ENCODE assay signal across 8 cellular contexts in the genomic region with DNA sequence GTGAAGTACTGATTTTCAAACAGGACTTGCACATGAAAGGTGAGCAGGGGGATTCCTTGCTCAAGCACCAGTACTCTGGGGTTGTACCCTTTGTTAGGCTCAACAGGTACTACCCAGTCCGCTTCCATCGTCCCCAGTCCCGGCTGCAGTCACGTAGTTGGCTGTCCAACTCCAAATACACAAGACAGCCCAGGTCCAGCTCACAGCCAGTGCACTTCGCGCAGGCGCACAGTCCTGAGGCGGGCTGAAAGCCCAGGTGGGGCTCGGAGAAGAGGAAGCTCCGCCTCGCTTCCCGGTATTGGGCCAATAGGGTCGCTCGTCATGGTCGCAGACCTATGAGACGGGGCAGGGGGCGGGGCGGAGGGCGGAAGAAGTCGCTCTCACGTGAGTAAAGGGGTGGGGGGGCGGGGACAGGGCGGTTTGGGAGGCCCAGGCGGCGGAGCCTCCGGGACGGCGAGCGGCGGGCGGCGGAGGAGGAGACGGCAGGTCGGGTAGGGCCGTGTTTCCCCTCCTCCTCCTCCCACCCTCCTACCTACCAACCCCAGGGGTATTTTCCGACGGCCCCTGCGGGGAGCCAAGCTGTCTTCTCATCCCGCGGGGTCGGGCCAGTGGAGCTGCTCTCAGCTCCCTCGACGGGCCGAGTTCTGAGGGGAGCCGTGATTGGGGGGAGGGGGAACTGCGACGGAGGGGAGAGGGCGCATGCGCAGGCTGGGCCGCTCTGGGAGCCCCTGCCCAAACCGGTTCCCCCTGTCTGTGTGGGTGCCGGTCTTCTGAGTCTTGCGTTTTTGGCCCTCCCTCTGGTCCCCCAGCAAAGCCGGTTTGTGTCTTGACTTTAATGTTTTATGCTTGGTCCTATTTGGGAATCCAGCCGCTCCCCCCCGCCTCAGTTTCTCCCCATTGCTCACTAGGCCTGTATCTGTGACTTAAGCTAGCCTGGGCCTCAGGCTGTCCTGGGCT. TPM values are rescaled to one million over a fixed set of nuclear protein-coding genes. Genes with fewer than 3 reads are reported as not detected.
A peak's percentile ranks its signal among the peaks of the same experiment; 100 is the strongest.
DNase-seq lines count a peak whose midpoint lies in the region; ATAC-seq and TF ChIP-seq lines count a peak whose summit lies in the region.

A gene (plus strand): TSS at position 418 of the 957 bp plus-strand sequence. CDS start 16,040 bp downstream, outside the sequence.

- H3K4me1 ChIP-seq in A673 (ENCODE audit: insufficient read depth, low read length, poor library complexity, severe bottlenecking) = peaks cover 12% of the 10 kb centered on the region
- H3K4me1 ChIP-seq in breast epithelium = no peaks in the 10 kb centered on the region
- peaks cover 7% of the 10 kb centered on the region; the same call in 1 of the 2 replicates for H3K4me1 ChIP-seq in iPS-20b (ENCODE audit: insufficient read depth, low read length)

- TF ChIP-seq POLR2A in breast epithelium (IDR thresholded peaks at IDR 0.05) = peak; percentile 72

- TF ChIP-seq CTCF in A673 (conservative IDR thresholded peaks at IDR 0.05; ENCODE audit: low read depth, low read length) (no peak), VCaP (conservative IDR thresholded peaks at IDR 0.05) (no peak), breast epithelium (IDR thresholded peaks at IDR 0.05) (no peak)

- H3K36me3 ChIP-seq in A673 (ENCODE audit: insufficient read depth, low read length, poor library complexity, severe bottlenecking) (peaks cover 31% of the 10 kb centered on the region), breast epithelium (no peaks in the 10 kb centered on the region), iPS-20b (ENCODE audit: insufficient read depth, low read depth, low read length) (peaks cover 36% of the 10 kb centered on the region)

- intact Hi-C loops in A673 (cut with micrococcal nuclease; ENCODE audit: unreplicated experiment) (no loop called here), breast epithelium (cut with DNase I; ENCODE audit: low total_unique reads) (no loop called here)

- BruUV-seq in A673 (replicated peaks; lab: Mats Ljungman, UMichigan) = no TSS peak

- ATAC-seq in GM18868 (IDR thresholded peaks at IDR 0.05; ENCODE audit: unreplicated experiment) = peak; percentile 96
- peak; percentile 98 for ATAC-seq in HG03108 (IDR thresholded peaks at IDR 0.05; ENCODE audit: unreplicated experiment)

- peak within 1 kb of the TSS; percentile 84 for H3K27ac ChIP-seq in A673 (ENCODE audit: low read depth, low read length, poor library complexity, severe bottlenecking)
- H3K27ac ChIP-seq in VCaP = peak within 1 kb of the TSS; percentile 91
- H3K27ac ChIP-seq in breast epithelium = peak within 1 kb of the TSS; percentile 98
- peak within 1 kb of the TSS; percentile 88 for H3K27ac ChIP-seq in iPS-20b (ENCODE audit: low read length)
- peak within 1 kb of the TSS; percentile 43 to 97 (median 92) for H3K27ac ChIP-seq in skin epidermis

- peak; percentile 99 for DNase-seq in A673 (ENCODE audit: low spot score)
- DNase-seq in NCI-H2196 (lab: John Stamatoyannopoulos, UW; ENCODE audit: unreplicated experiment) = peak; percentile 99
- peak; percentile 99 for DNase-seq in breast epithelium (ENCODE audit: low spot score in 2 of 2)

- no peaks in the 10 kb centered on the region for H3K27me3 ChIP-seq in A673 (replicated peaks; ENCODE audit: insufficient read depth, low read depth, low read length, poor library complexity)
- H3K27me3 ChIP-seq in breast epithelium = no peaks in the 10 kb centered on the region
- no peaks in the 10 kb centered on the region for H3K27me3 ChIP-seq in iPS-20b (ENCODE audit: insufficient read depth, low read length)

- CTCF ChIA-PET in A673 (lab: Charles Lee) = interaction anchor here (0.6 to 1.0 kb wide), 2 partner anchors 50 to 103 kb away, joined by 3 to 4 read pairs; no protein-coding TSS in a partner anchor

- H3K4me3 ChIP-seq in A673 (ENCODE audit: low read depth, low read length, poor library complexity, severe bottlenecking) = peak within 1 kb of the TSS; percentile 90
- peak within 1 kb of the TSS; percentile 73 to 83 (median 81) for H3K4me3 ChIP-seq in breast epithelium
- peak within 1 kb of the TSS; percentile 91 for H3K4me3 ChIP-seq in iPS-20b (ENCODE audit: low read length)
- peak within 1 kb of the TSS; percentile 65 to 87 (median 73) for H3K4me3 ChIP-seq in skin epidermis

- H3K9ac ChIP-seq in iPS-20b (ENCODE audit: low read depth, low read length) = peak within 1 kb of the TSS; percentile 91

- POLR2A ChIA-PET in A673 (lab: Charles Lee; ENCODE audit: low non-redundant PET) = interaction anchor here (0.6 to 1.1 kb wide), 3 partner anchors 9 to 706 kb away, joined by 3 to 5 read pairs (median 3); a partner anchor contains a TSS

- no peaks in the 10 kb centered on the region for H3K9me3 ChIP-seq in A673 (ENCODE audit: low read depth, low read length, poor library complexity, severe bottlenecking)
- no peaks in the 10 kb centered on the region for H3K9me3 ChIP-seq in breast epithelium
- no peaks in the 10 kb centered on the region for H3K9me3 ChIP-seq in iPS-20b (ENCODE audit: insufficient read depth, low read depth, low read length)

RNA-seq across cellular contexts. Expression of the gene that starts here (rescaled TPM):
- total RNA-seq in A673 (2021) (64.0 and 65.8 TPM in 2 replicates), breast epithelium (10 to 100 TPM; 49.1 to 93.4 (median 77.7) TPM)

Comparison
In these comparisons a context has a peak if more than half of its experiments do, and no peak if none do; other contexts are left out.
1. Peak in every context shown above with its lines: DNase-seq, ATAC-seq, H3K4me3 ChIP-seq and H3K27ac ChIP-seq.